In the genomic region with DNA sequence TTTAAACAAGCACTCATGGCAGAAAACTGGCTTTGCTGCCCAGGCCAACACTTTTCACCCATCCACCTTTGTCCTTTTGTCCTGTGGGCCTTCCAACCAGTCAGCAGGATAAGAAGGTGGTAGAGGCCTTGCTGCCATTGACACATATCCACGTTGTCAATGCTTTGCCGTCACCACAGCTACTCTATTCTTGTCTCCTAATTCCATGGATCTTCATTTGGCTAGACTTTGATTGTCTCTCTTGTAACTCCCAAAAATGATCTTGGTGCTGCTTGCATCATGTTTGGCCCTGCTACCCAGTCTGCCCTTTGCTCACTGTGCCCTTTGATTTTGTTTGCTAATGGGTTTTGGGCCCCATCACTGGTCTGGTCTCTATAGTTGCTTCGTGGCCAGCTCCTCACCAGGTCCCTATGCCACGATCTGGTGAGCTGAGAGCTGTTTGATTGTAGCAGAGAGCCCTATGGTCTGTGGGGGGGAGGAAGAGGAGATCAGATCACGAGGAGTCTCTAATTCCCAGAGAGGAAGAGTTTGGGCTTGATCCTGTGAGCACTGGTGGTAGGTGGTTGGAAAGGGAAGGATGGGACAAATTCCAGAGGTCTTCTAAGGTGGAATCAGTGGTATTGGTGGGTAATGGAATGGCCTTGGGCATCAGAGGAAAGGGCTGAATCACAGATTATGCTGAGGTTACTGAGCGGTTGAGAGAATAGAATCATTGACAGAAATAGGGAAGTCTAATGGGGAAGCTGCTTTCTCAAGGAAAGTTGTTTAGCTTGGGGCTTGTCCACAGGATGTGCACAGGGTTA, we compare ENCODE assay signal across 1 cellular context.
TF ChIP-seq lines count a peak whose summit lies in the region.

No MANE protein-coding gene starts in this region.

TF ChIP-seq in HepG2, 621 proteins besides CTCF, POLR2A, EP300 and RAD21 (continued from another document and continues in another):
- TF ChIP-seq, protein P1, sequence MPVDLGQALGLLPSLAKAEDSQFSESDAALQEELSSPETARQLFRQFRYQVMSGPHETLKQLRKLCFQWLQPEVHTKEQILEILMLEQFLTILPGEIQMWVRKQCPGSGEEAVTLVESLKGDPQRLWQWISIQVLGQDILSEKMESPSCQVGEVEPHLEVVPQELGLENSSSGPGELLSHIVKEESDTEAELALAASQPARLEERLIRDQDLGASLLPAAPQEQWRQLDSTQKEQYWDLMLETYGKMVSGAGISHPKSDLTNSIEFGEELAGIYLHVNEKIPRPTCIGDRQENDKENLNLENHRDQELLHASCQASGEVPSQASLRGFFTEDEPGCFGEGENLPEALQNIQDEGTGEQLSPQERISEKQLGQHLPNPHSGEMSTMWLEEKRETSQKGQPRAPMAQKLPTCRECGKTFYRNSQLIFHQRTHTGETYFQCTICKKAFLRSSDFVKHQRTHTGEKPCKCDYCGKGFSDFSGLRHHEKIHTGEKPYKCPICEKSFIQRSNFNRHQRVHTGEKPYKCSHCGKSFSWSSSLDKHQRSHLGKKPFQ (CRISPR knock-in tag; IDR thresholded peaks at IDR 0.05; ENCODE audit: insufficient replicate concordance), result no peak
- TF ChIP-seq, protein P2, sequence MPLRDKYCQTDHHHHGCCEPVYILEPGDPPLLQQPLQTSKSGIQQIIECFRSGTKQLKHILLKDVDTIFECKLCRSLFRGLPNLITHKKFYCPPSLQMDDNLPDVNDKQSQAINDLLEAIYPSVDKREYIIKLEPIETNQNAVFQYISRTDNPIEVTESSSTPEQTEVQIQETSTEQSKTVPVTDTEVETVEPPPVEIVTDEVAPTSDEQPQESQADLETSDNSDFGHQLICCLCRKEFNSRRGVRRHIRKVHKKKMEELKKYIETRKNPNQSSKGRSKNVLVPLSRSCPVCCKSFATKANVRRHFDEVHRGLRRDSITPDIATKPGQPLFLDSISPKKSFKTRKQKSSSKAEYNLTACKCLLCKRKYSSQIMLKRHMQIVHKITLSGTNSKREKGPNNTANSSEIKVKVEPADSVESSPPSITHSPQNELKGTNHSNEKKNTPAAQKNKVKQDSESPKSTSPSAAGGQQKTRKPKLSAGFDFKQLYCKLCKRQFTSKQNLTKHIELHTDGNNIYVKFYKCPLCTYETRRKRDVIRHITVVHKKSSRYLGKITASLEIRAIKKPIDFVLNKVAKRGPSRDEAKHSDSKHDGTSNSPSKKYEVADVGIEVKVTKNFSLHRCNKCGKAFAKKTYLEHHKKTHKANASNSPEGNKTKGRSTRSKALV (CRISPR knock-in tag; IDR thresholded peaks at IDR 0.05), result no peak
- TF ChIP-seq SAFB2 (CRISPR knock-in tag; IDR thresholded peaks at IDR 0.05; ENCODE audit: borderline replicate concordance, low read depth), result no peak
- TF ChIP-seq, protein P3, sequence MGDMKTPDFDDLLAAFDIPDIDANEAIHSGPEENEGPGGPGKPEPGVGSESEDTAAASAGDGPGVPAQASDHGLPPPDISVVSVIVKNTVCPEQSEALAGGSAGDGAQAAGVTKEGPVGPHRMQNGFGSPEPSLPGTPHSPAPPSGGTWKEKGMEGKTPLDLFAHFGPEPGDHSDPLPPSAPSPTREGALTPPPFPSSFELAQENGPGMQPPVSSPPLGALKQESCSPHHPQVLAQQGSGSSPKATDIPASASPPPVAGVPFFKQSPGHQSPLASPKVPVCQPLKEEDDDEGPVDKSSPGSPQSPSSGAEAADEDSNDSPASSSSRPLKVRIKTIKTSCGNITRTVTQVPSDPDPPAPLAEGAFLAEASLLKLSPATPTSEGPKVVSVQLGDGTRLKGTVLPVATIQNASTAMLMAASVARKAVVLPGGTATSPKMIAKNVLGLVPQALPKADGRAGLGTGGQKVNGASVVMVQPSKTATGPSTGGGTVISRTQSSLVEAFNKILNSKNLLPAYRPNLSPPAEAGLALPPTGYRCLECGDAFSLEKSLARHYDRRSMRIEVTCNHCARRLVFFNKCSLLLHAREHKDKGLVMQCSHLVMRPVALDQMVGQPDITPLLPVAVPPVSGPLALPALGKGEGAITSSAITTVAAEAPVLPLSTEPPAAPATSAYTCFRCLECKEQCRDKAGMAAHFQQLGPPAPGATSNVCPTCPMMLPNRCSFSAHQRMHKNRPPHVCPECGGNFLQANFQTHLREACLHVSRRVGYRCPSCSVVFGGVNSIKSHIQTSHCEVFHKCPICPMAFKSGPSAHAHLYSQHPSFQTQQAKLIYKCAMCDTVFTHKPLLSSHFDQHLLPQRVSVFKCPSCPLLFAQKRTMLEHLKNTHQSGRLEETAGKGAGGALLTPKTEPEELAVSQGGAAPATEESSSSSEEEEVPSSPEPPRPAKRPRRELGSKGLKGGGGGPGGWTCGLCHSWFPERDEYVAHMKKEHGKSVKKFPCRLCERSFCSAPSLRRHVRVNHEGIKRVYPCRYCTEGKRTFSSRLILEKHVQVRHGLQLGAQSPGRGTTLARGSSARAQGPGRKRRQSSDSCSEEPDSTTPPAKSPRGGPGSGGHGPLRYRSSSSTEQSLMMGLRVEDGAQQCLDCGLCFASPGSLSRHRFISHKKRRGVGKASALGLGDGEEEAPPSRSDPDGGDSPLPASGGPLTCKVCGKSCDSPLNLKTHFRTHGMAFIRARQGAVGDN (CRISPR knock-in tag; IDR thresholded peaks at IDR 0.05), result peak; percentile 23; the same call in 1 of the 2 replicates
- no peak for TF ChIP-seq MTF1 (CRISPR knock-in tag; IDR thresholded peaks at IDR 0.05)
- TF ChIP-seq ARNTL (CRISPR knock-in tag; IDR thresholded peaks at IDR 0.05), result no peak
- TF ChIP-seq ZNF780A (CRISPR knock-in tag; IDR thresholded peaks at IDR 0.05), result no peak
- TF ChIP-seq ZNF296 (CRISPR knock-in tag; conservative IDR thresholded peaks at IDR 0.05), result no peak
- TF ChIP-seq, protein P4, sequence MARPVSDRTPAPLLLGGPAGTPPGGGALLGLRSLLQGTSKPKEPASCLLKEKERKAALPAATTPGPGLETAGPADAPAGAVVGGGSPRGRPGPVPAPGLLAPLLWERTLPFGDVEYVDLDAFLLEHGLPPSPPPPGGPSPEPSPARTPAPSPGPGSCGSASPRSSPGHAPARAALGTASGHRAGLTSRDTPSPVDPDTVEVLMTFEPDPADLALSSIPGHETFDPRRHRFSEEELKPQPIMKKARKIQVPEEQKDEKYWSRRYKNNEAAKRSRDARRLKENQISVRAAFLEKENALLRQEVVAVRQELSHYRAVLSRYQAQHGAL (CRISPR knock-in tag; IDR thresholded peaks at IDR 0.05; ENCODE audit: not compliant biosample characterization), result no peak
- TF ChIP-seq, protein P5, sequence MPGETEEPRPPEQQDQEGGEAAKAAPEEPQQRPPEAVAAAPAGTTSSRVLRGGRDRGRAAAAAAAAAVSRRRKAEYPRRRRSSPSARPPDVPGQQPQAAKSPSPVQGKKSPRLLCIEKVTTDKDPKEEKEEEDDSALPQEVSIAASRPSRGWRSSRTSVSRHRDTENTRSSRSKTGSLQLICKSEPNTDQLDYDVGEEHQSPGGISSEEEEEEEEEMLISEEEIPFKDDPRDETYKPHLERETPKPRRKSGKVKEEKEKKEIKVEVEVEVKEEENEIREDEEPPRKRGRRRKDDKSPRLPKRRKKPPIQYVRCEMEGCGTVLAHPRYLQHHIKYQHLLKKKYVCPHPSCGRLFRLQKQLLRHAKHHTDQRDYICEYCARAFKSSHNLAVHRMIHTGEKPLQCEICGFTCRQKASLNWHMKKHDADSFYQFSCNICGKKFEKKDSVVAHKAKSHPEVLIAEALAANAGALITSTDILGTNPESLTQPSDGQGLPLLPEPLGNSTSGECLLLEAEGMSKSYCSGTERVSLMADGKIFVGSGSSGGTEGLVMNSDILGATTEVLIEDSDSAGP (CRISPR knock-in tag; IDR thresholded peaks at IDR 0.05; ENCODE audit: borderline replicate concordance), result no peak
- peak; percentile 56; the same call in 1 of the 2 replicates for TF ChIP-seq RXRB (CRISPR knock-in tag; IDR thresholded peaks at IDR 0.05; ENCODE audit: borderline replicate concordance)
- no peak for TF ChIP-seq POGZ (CRISPR knock-in tag; IDR thresholded peaks at IDR 0.05)
- TF ChIP-seq LCORL (IDR thresholded peaks at IDR 0.05), result peak; percentile 78
- peak; percentile 85 for TF ChIP-seq LCORL (CRISPR knock-in tag; IDR thresholded peaks at IDR 0.05)
- TF ChIP-seq XRCC5 (optimal IDR thresholded peaks at IDR 0.05; ENCODE audit: low read length), result no peak
- TF ChIP-seq DNMT1 (CRISPR knock-in tag; IDR thresholded peaks at IDR 0.05), result no peak
- TF ChIP-seq, protein P6, sequence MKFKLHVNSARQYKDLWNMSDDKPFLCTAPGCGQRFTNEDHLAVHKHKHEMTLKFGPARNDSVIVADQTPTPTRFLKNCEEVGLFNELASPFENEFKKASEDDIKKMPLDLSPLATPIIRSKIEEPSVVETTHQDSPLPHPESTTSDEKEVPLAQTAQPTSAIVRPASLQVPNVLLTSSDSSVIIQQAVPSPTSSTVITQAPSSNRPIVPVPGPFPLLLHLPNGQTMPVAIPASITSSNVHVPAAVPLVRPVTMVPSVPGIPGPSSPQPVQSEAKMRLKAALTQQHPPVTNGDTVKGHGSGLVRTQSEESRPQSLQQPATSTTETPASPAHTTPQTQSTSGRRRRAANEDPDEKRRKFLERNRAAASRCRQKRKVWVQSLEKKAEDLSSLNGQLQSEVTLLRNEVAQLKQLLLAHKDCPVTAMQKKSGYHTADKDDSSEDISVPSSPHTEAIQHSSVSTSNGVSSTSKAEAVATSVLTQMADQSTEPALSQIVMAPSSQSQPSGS (CRISPR knock-in tag; IDR thresholded peaks at IDR 0.05), result 0 out of 2 replicates have a peak, but pooled peaks have one; percentile 52
- TF ChIP-seq, protein P7, sequence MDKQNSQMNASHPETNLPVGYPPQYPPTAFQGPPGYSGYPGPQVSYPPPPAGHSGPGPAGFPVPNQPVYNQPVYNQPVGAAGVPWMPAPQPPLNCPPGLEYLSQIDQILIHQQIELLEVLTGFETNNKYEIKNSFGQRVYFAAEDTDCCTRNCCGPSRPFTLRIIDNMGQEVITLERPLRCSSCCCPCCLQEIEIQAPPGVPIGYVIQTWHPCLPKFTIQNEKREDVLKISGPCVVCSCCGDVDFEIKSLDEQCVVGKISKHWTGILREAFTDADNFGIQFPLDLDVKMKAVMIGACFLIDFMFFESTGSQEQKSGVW (CRISPR knock-in tag; IDR thresholded peaks at IDR 0.05; ENCODE audit: borderline replicate concordance), result no peak
- no peak for TF ChIP-seq ATF1 (CRISPR knock-in tag; IDR thresholded peaks at IDR 0.05)
- TF ChIP-seq, protein P8, sequence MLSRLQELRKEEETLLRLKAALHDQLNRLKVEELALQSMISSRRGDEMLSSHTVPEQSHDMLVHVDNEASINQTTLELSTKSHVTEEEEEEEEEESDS (CRISPR knock-in tag; IDR thresholded peaks at IDR 0.05; ENCODE audit: borderline replicate concordance), result no peak
- TF ChIP-seq ADNP (CRISPR knock-in tag; IDR thresholded peaks at IDR 0.05), result no peak
- no peak for TF ChIP-seq ZNF841 (CRISPR knock-in tag; IDR thresholded peaks at IDR 0.05; ENCODE audit: borderline replicate concordance)
- TF ChIP-seq ZNF605 (CRISPR knock-in tag; IDR thresholded peaks at IDR 0.05), result no peak
- TF ChIP-seq SOX13 (IDR thresholded peaks at IDR 0.05), result no peak
- TF ChIP-seq SOX13 (CRISPR knock-in tag; conservative IDR thresholded peaks at IDR 0.05 in 1 of 2, IDR thresholded peaks at IDR 0.05 in 1 of 2), result peak in 1 of 2 experiments; percentile 59; a peak in 2 of 4 replicates
- no peak for TF ChIP-seq ZBTB8A (CRISPR knock-in tag; IDR thresholded peaks at IDR 0.05; ENCODE audit: borderline replicate concordance, low read depth)
- TF ChIP-seq ZEB1 (IDR thresholded peaks at IDR 0.05; ENCODE audit: insufficient replicate concordance, low read depth), result no peak
- TF ChIP-seq, protein P9, sequence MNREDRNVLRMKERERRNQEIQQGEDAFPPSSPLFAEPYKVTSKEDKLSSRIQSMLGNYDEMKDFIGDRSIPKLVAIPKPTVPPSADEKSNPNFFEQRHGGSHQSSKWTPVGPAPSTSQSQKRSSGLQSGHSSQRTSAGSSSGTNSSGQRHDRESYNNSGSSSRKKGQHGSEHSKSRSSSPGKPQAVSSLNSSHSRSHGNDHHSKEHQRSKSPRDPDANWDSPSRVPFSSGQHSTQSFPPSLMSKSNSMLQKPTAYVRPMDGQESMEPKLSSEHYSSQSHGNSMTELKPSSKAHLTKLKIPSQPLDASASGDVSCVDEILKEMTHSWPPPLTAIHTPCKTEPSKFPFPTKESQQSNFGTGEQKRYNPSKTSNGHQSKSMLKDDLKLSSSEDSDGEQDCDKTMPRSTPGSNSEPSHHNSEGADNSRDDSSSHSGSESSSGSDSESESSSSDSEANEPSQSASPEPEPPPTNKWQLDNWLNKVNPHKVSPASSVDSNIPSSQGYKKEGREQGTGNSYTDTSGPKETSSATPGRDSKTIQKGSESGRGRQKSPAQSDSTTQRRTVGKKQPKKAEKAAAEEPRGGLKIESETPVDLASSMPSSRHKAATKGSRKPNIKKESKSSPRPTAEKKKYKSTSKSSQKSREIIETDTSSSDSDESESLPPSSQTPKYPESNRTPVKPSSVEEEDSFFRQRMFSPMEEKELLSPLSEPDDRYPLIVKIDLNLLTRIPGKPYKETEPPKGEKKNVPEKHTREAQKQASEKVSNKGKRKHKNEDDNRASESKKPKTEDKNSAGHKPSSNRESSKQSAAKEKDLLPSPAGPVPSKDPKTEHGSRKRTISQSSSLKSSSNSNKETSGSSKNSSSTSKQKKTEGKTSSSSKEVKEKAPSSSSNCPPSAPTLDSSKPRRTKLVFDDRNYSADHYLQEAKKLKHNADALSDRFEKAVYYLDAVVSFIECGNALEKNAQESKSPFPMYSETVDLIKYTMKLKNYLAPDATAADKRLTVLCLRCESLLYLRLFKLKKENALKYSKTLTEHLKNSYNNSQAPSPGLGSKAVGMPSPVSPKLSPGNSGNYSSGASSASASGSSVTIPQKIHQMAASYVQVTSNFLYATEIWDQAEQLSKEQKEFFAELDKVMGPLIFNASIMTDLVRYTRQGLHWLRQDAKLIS (CRISPR knock-in tag; IDR thresholded peaks at IDR 0.05), result no peak
- TF ChIP-seq ZNF660 (CRISPR knock-in tag; IDR thresholded peaks at IDR 0.05; ENCODE audit: borderline replicate concordance, low read depth), result no peak
- TF ChIP-seq ZSCAN29 (CRISPR knock-in tag; conservative IDR thresholded peaks at IDR 0.05), result 0 out of 2 replicates have a peak, but pooled peaks have one; percentile 38
- TF ChIP-seq ARNT2 (CRISPR knock-in tag; IDR thresholded peaks at IDR 0.05; ENCODE audit: low read depth), result no peak
- no peak for TF ChIP-seq TBL1XR1 (IDR thresholded peaks at IDR 0.05; ENCODE audit: borderline replicate concordance, low read length, partially characterized antibody)
- no peak for TF ChIP-seq NCOA1 (CRISPR knock-in tag; IDR thresholded peaks at IDR 0.05)
- TF ChIP-seq KDM5A (IDR thresholded peaks at IDR 0.05; ENCODE audit: borderline replicate concordance, low read length), result no peak
- TF ChIP-seq, protein P10, sequence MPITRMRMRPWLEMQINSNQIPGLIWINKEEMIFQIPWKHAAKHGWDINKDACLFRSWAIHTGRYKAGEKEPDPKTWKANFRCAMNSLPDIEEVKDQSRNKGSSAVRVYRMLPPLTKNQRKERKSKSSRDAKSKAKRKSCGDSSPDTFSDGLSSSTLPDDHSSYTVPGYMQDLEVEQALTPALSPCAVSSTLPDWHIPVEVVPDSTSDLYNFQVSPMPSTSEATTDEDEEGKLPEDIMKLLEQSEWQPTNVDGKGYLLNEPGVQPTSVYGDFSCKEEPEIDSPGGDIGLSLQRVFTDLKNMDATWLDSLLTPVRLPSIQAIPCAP (CRISPR knock-in tag; IDR thresholded peaks at IDR 0.05; ENCODE audit: low read depth), result no peak
- no peak; the same call in 1 of the 2 replicates for TF ChIP-seq BRD4 (CRISPR knock-in tag; IDR thresholded peaks at IDR 0.05)
- TF ChIP-seq PCBP1 (IDR thresholded peaks at IDR 0.05; ENCODE audit: borderline replicate concordance, low read depth, low read length), result no peak
- TF ChIP-seq ZNF567 (CRISPR knock-in tag; IDR thresholded peaks at IDR 0.05; ENCODE audit: borderline replicate concordance), result no peak
- no peak for TF ChIP-seq ZNF589 (CRISPR knock-in tag; conservative IDR thresholded peaks at IDR 0.05)
- TF ChIP-seq ZBTB7B (CRISPR knock-in tag; IDR thresholded peaks at IDR 0.05), result 0 out of 2 replicates have a peak, but pooled peaks have one; percentile 40
